In genomic region chr12:102120564-102120873, GRCh38 we compare ENCODE assay signal across 8 cellular contexts. TPM values are rescaled to one million over a fixed set of nuclear protein-coding genes. Genes with fewer than 3 reads are reported as not detected.
A peak's percentile ranks its signal among the peaks of the same experiment; 100 is the strongest.
DNase-seq lines count a peak whose midpoint lies in the region; ATAC-seq and TF ChIP-seq lines count a peak whose summit lies in the region.

No MANE protein-coding gene starts in this region.

- H3K4me1 Mint-ChIP-seq in CD4-positive, alpha-beta T cell (ENCODE audit: low read depth), result peaks cover 39% of the 10 kb centered on the region
- peaks cover 16 to 17% of the 10 kb centered on the region in 2 donors for H3K4me1 Mint-ChIP-seq in natural killer cell

- CTCF ChIA-PET in CD4-positive, alpha-beta T cell (lab: Charles Lee), result interaction anchor here (1.0 kb wide), 1 partner anchor 61 kb away, joined by 3 read pairs; no protein-coding TSS in a partner anchor

- H3K36me3 ChIP-seq in HUES6 (ENCODE audit: control insufficient read depth, insufficient read depth, low read length) (peaks cover 40% of the 10 kb centered on the region), aorta (ENCODE audit: control insufficient read depth in 1 of 2, insufficient read depth in 2 of 2, low read length in 1 of 2) (no peaks in the 10 kb centered on the region)

- H3K4me3 ChIP-seq in HUES6 (ENCODE audit: low read depth, low read length), result peak overlapping the region; percentile 90
- peak overlapping the region; percentile 74 for H3K4me3 ChIP-seq in choroid plexus epithelial cell (ENCODE audit: low read depth, low read length)
- peak overlapping the region in 1 of 2 donors; percentile 79 for H3K4me3 ChIP-seq in aorta (ENCODE audit: low read length in 2 of 2)

- DNase-seq in CD4-positive, alpha-beta T cell, result no peak
- DNase-seq in choroid plexus epithelial cell (ENCODE audit: low read depth), result no peak
- no peak for DNase-seq in natural killer cell
- no peak for DNase-seq in effector CD4-positive, alpha-beta T cell
- no peak for DNase-seq in AG08396 (ENCODE audit: low spot score)
- no peak for DNase-seq in cerebellum (ENCODE audit: low spot score)
- DNase-seq in aorta, result no peak

- no peak for ATAC-seq in CD4-positive, alpha-beta T cell (ENCODE audit: poor library complexity)
- no peak for ATAC-seq in natural killer cell
- no peak for ATAC-seq in aorta (ENCODE audit: low FRiP score)

- peak overlapping the region; percentile 99 for H3K9ac ChIP-seq in HUES6 (ENCODE audit: low read length)

- no peaks in the 10 kb centered on the region for H3K9me3 ChIP-seq in CD4-positive, alpha-beta T cell (ENCODE audit: control insufficient read depth, low read length)
- no peaks in the 10 kb centered on the region for H3K9me3 ChIP-seq in HUES6 (ENCODE audit: control insufficient read depth, insufficient read depth, low read depth, low read length)
- no peaks in the 10 kb centered on the region for H3K9me3 ChIP-seq in aorta (ENCODE audit: control insufficient read depth, low read length)

- H3K4me3 Mint-ChIP-seq in CD4-positive, alpha-beta T cell, result peak overlapping the region; percentile 93
- peak overlapping the region; percentile 92 for H3K4me3 Mint-ChIP-seq in natural killer cell

- POLR2A ChIA-PET in CD4-positive, alpha-beta T cell (lab: Charles Lee), result interaction anchor here (1.8 kb wide), 1 partner anchor 59 kb away, joined by 10 read pairs; the partner anchor contains the start of gene WASHC3

- no peaks in the 10 kb centered on the region for H3K27me3 Mint-ChIP-seq in CD4-positive, alpha-beta T cell
- no peaks in the 10 kb centered on the region for H3K27me3 Mint-ChIP-seq in natural killer cell (ENCODE audit: low read depth in 2 of 2)

- TF ChIP-seq CTCF in CD4-positive, alpha-beta T cell (IDR thresholded peaks at IDR 0.05), result no peak
- no peak for TF ChIP-seq CTCF in choroid plexus epithelial cell (conservative IDR thresholded peaks at IDR 0.05; ENCODE audit: low read depth, low read length)
- TF ChIP-seq CTCF in natural killer cell (IDR thresholded peaks at IDR 0.05), result no peak

- peak overlapping the region; percentile 55 for H3K27ac ChIP-seq in CD4-positive, alpha-beta T cell (ENCODE audit: low read depth, low read length)
- H3K27ac ChIP-seq in HUES6 (ENCODE audit: low read depth, low read length) (peak overlapping the region; percentile 45; the same call in 1 of the 2 replicates), aorta (ENCODE audit: low read depth in 1 of 2, low read length in 2 of 2) (no peak overlapping the region)

- peaks cover 36% of the 10 kb centered on the region for H3K36me3 Mint-ChIP-seq in CD4-positive, alpha-beta T cell (ENCODE audit: low read depth)
- no peaks in the 10 kb centered on the region for H3K36me3 Mint-ChIP-seq in natural killer cell

- peaks cover 8% of the 10 kb centered on the region; the same call in 1 of the 2 replicates for H3K4me1 ChIP-seq in HUES6 (ENCODE audit: control insufficient read depth, insufficient read depth, low read length)
- peaks cover 0 to 3% of the 10 kb centered on the region in 2 donors for H3K4me1 ChIP-seq in aorta (ENCODE audit: control insufficient read depth in 1 of 2, insufficient read depth in 2 of 2, low read length in 2 of 2)

- no peaks in the 10 kb centered on the region for H3K27me3 ChIP-seq in CD4-positive, alpha-beta T cell (ENCODE audit: control insufficient read depth, insufficient read depth, low read length)
- H3K27me3 ChIP-seq in HUES6 (ENCODE audit: control insufficient read depth, insufficient read depth, low read length), result no peaks in the 10 kb centered on the region
- no peaks in the 10 kb centered on the region for H3K27me3 ChIP-seq in aorta (ENCODE audit: control insufficient read depth in 1 of 2, insufficient read depth in 2 of 2, low read length in 1 of 2)

- no peaks in the 10 kb centered on the region for H3K9me3 Mint-ChIP-seq in CD4-positive, alpha-beta T cell
- no peaks in the 10 kb centered on the region for H3K9me3 Mint-ChIP-seq in natural killer cell

- WGBS in aorta, 2 donors, result 1 to 5% methylated on average over 4 of the region's 4 CpGs

- peak overlapping the region; percentile 92 for H3K27ac Mint-ChIP-seq in CD4-positive, alpha-beta T cell
- peak overlapping the region; percentile 89 to 94 for H3K27ac Mint-ChIP-seq in natural killer cell

- intact Hi-C loops in CD4-positive, alpha-beta T cell (cut with DNase I, micrococcal nuclease), result loop anchor here (2.0 to 10.0 kb wide), 4 partner anchors 58 to 838 kb away; partner anchors contain the start of genes DRAM1 (in 1 of the 2), GNPTAB (in 1 of the 2) and UTP20 (in 1 of the 2)
- intact Hi-C loops in natural killer cell (cut with micrococcal nuclease) (loop anchor here (1.0 to 5.0 kb wide), 2 partner anchors 58 to 243 kb away; partner anchors contain the start of gene DRAM1), aorta (cut with DNase I) (loop anchor here (5.0 to 10.0 kb wide), 3 partner anchors 56 to 362 kb away; partner anchors contain the start of genes WASHC3 (in 2 of the 2) and IGF1 (in 1 of the 2))

RNA-seq across cellular contexts. Expression of gene PARPBP, which starts 0.5 kb away (rescaled TPM):
- 1 to 10 TPM; 1.1 to 1.5 TPM for total RNA-seq in CD4-positive, alpha-beta T cell
- 1 to 10 TPM; 2.8 to 5.6 (median 3.5) TPM for total RNA-seq in natural killer cell
- 15.6 TPM for total RNA-seq in cerebellum
- total RNA-seq in aorta, result 1 to 10 TPM; 2.9 to 7.2 TPM
- 1 to 10 TPM in 1 of 2 donors, under 1 TPM in 1; 0.41 to 1.1 TPM for polyA plus RNA-seq in aorta

RNA-seq across cellular contexts. Expression of gene NUP37, which starts 0.6 kb away (rescaled TPM):
- total RNA-seq in CD4-positive, alpha-beta T cell, result 1 to 10 TPM; 9.4 to 9.6 TPM
- total RNA-seq in natural killer cell, result 10 to 100 TPM; 10.6 to 14.7 (median 10.7) TPM
- total RNA-seq in cerebellum, result 10.7 TPM
- 10 to 100 TPM; 12.6 to 16.1 TPM for total RNA-seq in aorta
- 1 to 10 TPM; 9.5 to 9.7 TPM for polyA plus RNA-seq in aorta

RNA-seq across cellular contexts. Expression of gene WASHC3, which starts 58.7 kb away (rescaled TPM):
- total RNA-seq in CD4-positive, alpha-beta T cell, result 10 to 100 TPM; 16.9 to 20.3 TPM
- total RNA-seq in natural killer cell (10 to 100 TPM; 34.6 to 43.2 (median 41.4) TPM), cerebellum (30.2 TPM), aorta (10 to 100 TPM; 36.9 to 57.4 TPM)
- polyA plus RNA-seq in aorta, result 10 to 100 TPM; 62.0 to 70.7 TPM

Comparison
In these comparisons a context has a peak if more than half of its experiments do, and no peak if none do; other contexts are left out.
1. H3K27ac ChIP-seq: peak in CD4-positive, alpha-beta T cell (single experiment) and HUES6 (single experiment); none in aorta (0 of 2).